ENCODE assay signal across 8 cellular contexts in the genomic region with DNA sequence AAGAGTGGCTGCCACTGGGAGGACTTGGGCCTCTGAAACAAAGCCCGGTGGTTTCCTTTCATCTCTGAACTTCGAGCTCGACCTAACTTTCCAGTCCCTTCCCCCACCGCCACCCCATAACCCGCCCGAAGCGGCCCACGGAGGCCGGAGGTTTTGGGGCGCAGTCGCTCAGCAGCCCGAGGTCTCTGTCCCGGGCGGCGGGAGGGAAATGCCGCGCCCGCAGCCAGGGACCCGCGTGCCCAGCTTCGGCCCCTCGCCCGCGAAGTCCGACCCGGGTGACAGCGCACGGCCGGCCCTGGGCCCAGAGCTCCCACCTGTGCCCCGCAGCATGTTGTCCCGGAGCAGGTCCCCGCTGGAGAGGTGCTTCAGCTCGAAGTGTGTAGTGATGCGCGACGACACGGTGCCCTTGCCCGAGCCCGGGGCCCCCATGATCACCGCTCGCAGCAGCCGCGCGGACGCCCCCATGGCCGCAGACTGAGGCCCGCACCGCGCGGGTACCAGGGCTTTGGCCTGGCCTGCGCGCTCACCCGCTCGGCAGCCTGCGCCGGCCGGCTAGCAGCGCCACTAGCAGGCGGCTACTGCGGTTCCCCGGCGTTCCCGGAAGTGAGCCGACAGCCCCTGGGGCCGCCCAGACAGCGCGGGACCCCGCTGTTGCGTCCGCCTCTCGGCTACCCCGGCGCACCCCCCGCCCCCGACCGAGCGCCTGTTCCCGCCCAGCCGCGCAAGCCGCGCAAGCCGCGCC. TPM values are rescaled to one million over a fixed set of nuclear protein-coding genes. Genes with fewer than 3 reads are reported as not detected.
A peak's percentile ranks its signal among the peaks of the same experiment; 100 is the strongest.
DNase-seq lines count a peak whose midpoint lies in the region; ATAC-seq and TF ChIP-seq lines count a peak whose summit lies in the region.

AK3 (minus strand) TSS at position 580 of the 742 bp plus-strand sequence; CDS start at position 465, 115 bp downstream.

- whole genome bisulfite sequencing in esophagus muscularis mucosa, result 0% methylated on average over 3 of the region's 84 CpGs

- H3K9ac ChIP-seq in HUES6 (ENCODE audit: low read length) (peak within 1 kb of the TSS; percentile 81), PC-3 (ENCODE audit: low read length) (peak within 1 kb of the TSS; percentile 86)

- H3K4me3 ChIP-seq in HUES6 (ENCODE audit: low read depth, low read length) (peak within 1 kb of the TSS; percentile 98), PC-3 (ENCODE audit: low read length) (peak within 1 kb of the TSS; percentile 96), esophagus muscularis mucosa (peak within 1 kb of the TSS; percentile 85 to 97 (median 90))

- TF ChIP-seq POLR2A in esophagus muscularis mucosa (IDR thresholded peaks at IDR 0.05; ENCODE audit: low read depth), result peak; percentile 59

- H4K20me1 ChIP-seq in PC-3 (ENCODE audit: low read length), result no peaks in the 10 kb centered on the region

- intact Hi-C loops in PC-3 (cut with micrococcal nuclease) (loop anchor here (2.0 to 5.0 kb wide), 2 partner anchors 62 to 78 kb away; partner anchors contain the start of genes CDC37L1 and PLPP6), esophagus muscularis mucosa (cut with DNase I) (loop anchor here (2.0 to 5.0 kb wide), 3 partner anchors 52 to 78 kb away; partner anchors contain the start of genes PLPP6 and RCL1)

- no peaks in the 10 kb centered on the region for H3K36me3 ChIP-seq in HUES6 (ENCODE audit: control insufficient read depth, insufficient read depth, low read length)
- H3K36me3 ChIP-seq in PC-3 (ENCODE audit: low read depth, low read length), result no peaks in the 10 kb centered on the region
- no peaks in the 10 kb centered on the region for H3K36me3 ChIP-seq in esophagus muscularis mucosa

- DNase-seq in DMS153 (lab: John Stamatoyannopoulos, UW) (peak; percentile 71), PC-3 (peak; percentile 72), esophagus muscularis mucosa (ENCODE audit: extremely low spot score) (peak; percentile 93), myocyte (ENCODE audit: low read depth) (peak; percentile 85)
- peak; percentile 83 to 89 for DNase-seq in activated T-cell treated with anti-CD3 and anti-CD28 coated beads, Interleukin-2, amount 50 U/mL, for 48 hours
- DNase-seq in stimulated activated CD8-positive, alpha-beta memory T cell treated with anti-CD3 and anti-CD28 coated beads, Interleukin-7, amount 100 ng/mL, for 48 hours (ENCODE audit: extremely low read depth in 1 of 2, low read depth in 1 of 2), result peak; percentile 80 to 83

- H3F3A ChIP-seq in PC-3 (ENCODE audit: low read length, unreplicated experiment), result no peaks in the 10 kb centered on the region

- TF ChIP-seq CTCF in PC-3 (conservative IDR thresholded peaks at IDR 0.05; ENCODE audit: low read depth, low read length), result no peak
- TF ChIP-seq CTCF in esophagus muscularis mucosa (IDR thresholded peaks at IDR 0.05), result peak in 2 of 3 experiments; percentile 32 to 44

- H3K27ac ChIP-seq in HUES6 (ENCODE audit: low read depth, low read length) (peak within 1 kb of the TSS; percentile 78), PC-3 (ENCODE audit: low read length) (peak within 1 kb of the TSS; percentile 56), esophagus muscularis mucosa (replicated peaks in 1 of 4) (peak within 1 kb of the TSS; percentile 83 to 97 (median 93))

- peak within 1 kb of the TSS; percentile 99 for H3K4me2 ChIP-seq in PC-3 (ENCODE audit: low read length)

- no peaks in the 10 kb centered on the region for H3K27me3 ChIP-seq in HUES6 (ENCODE audit: control insufficient read depth, insufficient read depth, low read length)
- H3K27me3 ChIP-seq in PC-3 (ENCODE audit: low read length), result no peaks in the 10 kb centered on the region
- H3K27me3 ChIP-seq in esophagus muscularis mucosa, result no peaks in the 10 kb centered on the region

- no peaks in the 10 kb centered on the region; the same call in 1 of the 2 replicates for H3K9me3 ChIP-seq in HUES6 (ENCODE audit: control insufficient read depth, insufficient read depth, low read depth, low read length)
- H3K9me3 ChIP-seq in PC-3 (ENCODE audit: low read length), result no peaks in the 10 kb centered on the region
- no peaks in the 10 kb centered on the region for H3K9me3 ChIP-seq in esophagus muscularis mucosa

- peak; percentile 90 for ATAC-seq in GM21423 (IDR thresholded peaks at IDR 0.05; ENCODE audit: unreplicated experiment)
- peak; percentile 87 for ATAC-seq in PC-3

- peaks cover 25% of the 10 kb centered on the region for H3K4me1 ChIP-seq in HUES6 (ENCODE audit: control insufficient read depth, insufficient read depth, low read length)
- H3K4me1 ChIP-seq in PC-3 (ENCODE audit: insufficient read depth, low read length), result peaks cover 15% of the 10 kb centered on the region; the same call in 1 of the 2 replicates
- peaks cover 11 to 43% (median 38%) of the 10 kb centered on the region in 4 donors for H3K4me1 ChIP-seq in esophagus muscularis mucosa

- no peak for TF ChIP-seq EP300 in esophagus muscularis mucosa (IDR thresholded peaks at IDR 0.05)

- no TSS peak for BruUV-seq in PC-3 (replicated peaks; lab: Mats Ljungman, UMichigan)

- peaks cover 49% of the 10 kb centered on the region for H3K79me2 ChIP-seq in PC-3 (ENCODE audit: low read length)

- POLR2A ChIA-PET in PC-3 (lab: Charles Lee; ENCODE audit: unreplicated experiment), result interaction anchor here (0.7 kb wide), 1 partner anchor 1139 kb away, joined by 3 read pairs; no protein-coding TSS in a partner anchor

- peak within 1 kb of the TSS; percentile 92 for H2AFZ ChIP-seq in PC-3 (ENCODE audit: low read length)

- CTCF ChIA-PET in PC-3 (lab: Charles Lee), result no interaction called here

- H3K9me2 ChIP-seq in PC-3 (replicated peaks; ENCODE audit: low read length), result no peaks in the 10 kb centered on the region

RNA-seq across cellular contexts. Expression of gene AK3, which starts in this region (rescaled TPM):
- 42.2 and 79.2 TPM in 2 replicates for total RNA-seq in PC-3 (2014; rRNA removed)
- 100 to 1,000 TPM in 3 of 4 donors, 10 to 100 TPM in 1; 90.0 to 129 (median 118) TPM for total RNA-seq in esophagus muscularis mucosa
- 116 and 134 TPM in 2 replicates for total RNA-seq in myocyte
- 47.0 TPM for polyA plus RNA-seq in myocyte (2012)

Comparison
In these comparisons a context has a peak if more than half of its experiments do, and no peak if none do; other contexts are left out.
1. Peak in every context shown above with its lines: DNase-seq, ATAC-seq, H3K4me3 ChIP-seq and H3K27ac ChIP-seq.